In the genomic region with DNA sequence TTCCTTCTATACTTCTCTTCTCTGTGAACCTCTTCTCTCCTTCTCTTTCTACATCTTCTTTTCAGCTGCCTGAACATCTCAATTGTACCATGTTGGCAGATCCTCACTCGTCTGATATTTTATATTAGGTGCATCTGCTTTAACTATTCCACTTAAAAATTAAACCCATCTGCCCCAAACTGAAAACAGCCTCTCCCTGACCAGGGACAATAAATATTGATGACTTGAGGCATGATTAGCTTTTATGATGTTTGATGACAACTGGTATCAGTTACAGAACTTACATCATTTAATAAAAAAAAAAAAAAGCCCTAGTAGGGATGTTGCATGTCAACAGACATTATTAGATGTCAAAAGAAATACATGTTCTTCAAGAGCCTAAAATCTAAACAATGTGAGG, we compare ENCODE assay signal across 14 cellular contexts.
DNase-seq lines count a peak whose midpoint lies in the region; ATAC-seq and TF ChIP-seq lines count a peak whose summit lies in the region.
"Had no signal": no experiment of that assay in that cellular context is flagged by ENCODE, and none has a peak within 500 bp of the region (broad histone marks: within the 10 kb centered on the region; RNA-seq: fewer than 3 reads in every experiment).

No MANE protein-coding gene starts in this region.

- H3K9me3 Mint-ChIP-seq in chondrocyte (ENCODE audit: low read depth), result peaks cover 10% of the 10 kb centered on the region
- H3K9me3 Mint-ChIP-seq: CD4-positive, alpha-beta T cell had no signal

- no peak overlapping the region for H3K9ac ChIP-seq in mammary epithelial cell (ENCODE audit: insufficient read depth, low read length)

- no peaks in the 10 kb centered on the region for H3K27me3 Mint-ChIP-seq in chondrocyte (ENCODE audit: low read depth)
- H3K27me3 Mint-ChIP-seq: CD4-positive, alpha-beta T cell had no signal

- peak overlapping the region; percentile 87 for H3K27ac Mint-ChIP-seq in chondrocyte (ENCODE audit: unreplicated experiment)
- H3K27ac Mint-ChIP-seq: B cell; CD4-positive, alpha-beta T cell; H9 had no signal

- TF ChIP-seq POLR2A in breast epithelium (IDR thresholded peaks at IDR 0.05) (no peak), stomach (IDR thresholded peaks at IDR 0.05) (no peak)

- H3K4me2 ChIP-seq in mammary epithelial cell (ENCODE audit: insufficient read depth, low read depth, low read length), result no peak overlapping the region

- H3K4me3 ChIP-seq in breast epithelium (no peak overlapping the region), mammary epithelial cell (replicated peaks in 1 of 3; ENCODE audit: insufficient read depth in 1 of 3, low read depth in 2 of 3, low read length in 3 of 3) (no peak overlapping the region), thoracic aorta (no peak overlapping the region), stomach (no peak overlapping the region), psoas muscle (no peak overlapping the region)

- TF ChIP-seq CTCF in breast epithelium (IDR thresholded peaks at IDR 0.05), result no peak
- TF ChIP-seq CTCF in mammary epithelial cell (conservative IDR thresholded peaks at IDR 0.05 in 1 of 2, IDR thresholded peaks at IDR 0.05 in 1 of 2; ENCODE audit: extremely low read depth in 1 of 2, insufficient read depth in 1 of 2, low read depth in 1 of 2, low read length in 2 of 2), result no peak
- no peak for TF ChIP-seq CTCF in chondrocyte (IDR thresholded peaks at IDR 0.05)
- no peak for TF ChIP-seq CTCF in thoracic aorta (IDR thresholded peaks at IDR 0.05)
- no peak for TF ChIP-seq CTCF in stomach (IDR thresholded peaks at IDR 0.05)
- TF ChIP-seq CTCF in psoas muscle (IDR thresholded peaks at IDR 0.05), result no peak

- dilution Hi-C loops in mammary epithelial cell (cut with HindIII; ENCODE audit: low sequenced_read_pairs), result no loop called here

- H2AFZ ChIP-seq in mammary epithelial cell (ENCODE audit: low read depth, low read length), result no peak overlapping the region

- H3K4me1 ChIP-seq in breast epithelium, result peaks cover 6 to 16% of the 10 kb centered on the region in 2 donors
- peaks cover 30% of the 10 kb centered on the region for H3K4me1 ChIP-seq in mammary epithelial cell (ENCODE audit: insufficient read depth, low read length)
- H3K4me1 ChIP-seq in thoracic aorta (ENCODE audit: control insufficient read depth in 1 of 2, low read depth in 2 of 2), result peaks cover 39 to 53% of the 10 kb centered on the region in 2 donors
- H3K4me1 ChIP-seq in stomach, result peaks cover 0 to 25% (median 7%) of the 10 kb centered on the region in 4 donors
- H3K4me1 ChIP-seq in psoas muscle, result peaks cover 6% of the 10 kb centered on the region
- H3K4me1 ChIP-seq: Caco-2 had no signal

- H3K36me3 Mint-ChIP-seq in chondrocyte (ENCODE audit: low read depth), result peaks cover 3% of the 10 kb centered on the region

- WGBS in mammary epithelial cell (ENCODE audit: low coverage, missing lambda C conversion rate), result 71% methylated on average over 1 of the region's 1 CpG
- 84 to 93% (median 90%) methylated on average over 1 of the region's 1 CpG for WGBS in stomach, 5 donors
- 62 to 78% (median 69%) methylated on average over 1 of the region's 1 CpG for WGBS in psoas muscle, 3 donors

- intact Hi-C loops in breast epithelium (cut with DNase I; ENCODE audit: low total_unique reads) (no loop called here), mammary epithelial cell (cut with micrococcal nuclease) (no loop called here), stomach (cut with DNase I; ENCODE audit: low total_unique reads) (no loop called here), psoas muscle (cut with DNase I) (no loop called here)

- no peak overlapping the region for H3K4me3 Mint-ChIP-seq in chondrocyte (ENCODE audit: unreplicated experiment)
- H3K4me3 Mint-ChIP-seq: B cell; CD4-positive, alpha-beta T cell; H9 had no signal

- H3K4me1 Mint-ChIP-seq in chondrocyte (ENCODE audit: low read depth), result peaks cover 42% of the 10 kb centered on the region
- H3K4me1 Mint-ChIP-seq: B cell had no signal

- no peak for DNase-seq in breast epithelium (ENCODE audit: low spot score in 2 of 2)
- DNase-seq in mammary epithelial cell, result no peak
- DNase-seq in chondrocyte (ENCODE audit: low spot score), result no peak
- no peak for DNase-seq in thoracic aorta (ENCODE audit: low spot score)
- no peak for DNase-seq in glomerular visceral epithelial cell (ENCODE audit: extremely low spot score)
- DNase-seq in stomach, result no peak
- no peak for DNase-seq in psoas muscle
- DNase-seq: 8988T; C1 segment of cervical spinal cord; Caco-2; CD4-positive, alpha-beta T cell; H9; IMR-90 had no signal

- no TSS peak for BruUV-seq in mammary epithelial cell (replicated peaks; lab: Mats Ljungman, UMichigan)

- H3K27ac ChIP-seq in breast epithelium, result peak overlapping the region; percentile 82 to 84
- H3K27ac ChIP-seq in mammary epithelial cell (ENCODE audit: insufficient read depth, low read depth, low read length), result no peak overlapping the region
- H3K27ac ChIP-seq in thoracic aorta, result peak overlapping the region; percentile 64 to 85
- no peak overlapping the region for H3K27ac ChIP-seq in stomach
- no peak overlapping the region for H3K27ac ChIP-seq in psoas muscle

- H3K27me3 ChIP-seq in breast epithelium, result no peaks in the 10 kb centered on the region
- no peaks in the 10 kb centered on the region for H3K27me3 ChIP-seq in mammary epithelial cell (ENCODE audit: insufficient read depth, low read length)
- H3K27me3 ChIP-seq in thoracic aorta (replicated peaks; ENCODE audit: insufficient read depth), result no peaks in the 10 kb centered on the region
- H3K27me3 ChIP-seq in stomach, result no peaks in the 10 kb centered on the region
- no peaks in the 10 kb centered on the region for H3K27me3 ChIP-seq in psoas muscle (ENCODE audit: insufficient read depth in 3 of 3, low read length in 2 of 3)

- ATAC-seq in thoracic aorta (ENCODE audit: insufficient number of reproducible peaks, low FRiP score, low read depth) (no peak), psoas muscle (no peak)

- H3K36me3 ChIP-seq in breast epithelium (no peaks in the 10 kb centered on the region), mammary epithelial cell (ENCODE audit: insufficient read depth, low read length) (no peaks in the 10 kb centered on the region), thoracic aorta (no peaks in the 10 kb centered on the region), stomach (no peaks in the 10 kb centered on the region), psoas muscle (ENCODE audit: insufficient read depth in 1 of 2, low read depth in 1 of 2) (no peaks in the 10 kb centered on the region)

- TF ChIP-seq EP300 in stomach (IDR thresholded peaks at IDR 0.05), result no peak

- no peaks in the 10 kb centered on the region for H4K20me1 ChIP-seq in mammary epithelial cell (ENCODE audit: insufficient read depth, low read length)

- in situ Hi-C loops in mammary epithelial cell (cut with MboI; ENCODE audit: low sequenced_read_pairs in 2 of 2), result no loop called here

- H3K9me3 ChIP-seq in breast epithelium (no peaks in the 10 kb centered on the region), mammary epithelial cell (replicated peaks; ENCODE audit: insufficient read depth, low read length) (no peaks in the 10 kb centered on the region), thoracic aorta (no peaks in the 10 kb centered on the region), stomach (no peaks in the 10 kb centered on the region), psoas muscle (no peaks in the 10 kb centered on the region)
- H3K9me3 ChIP-seq: Caco-2 had no signal

- H3K79me2 ChIP-seq in mammary epithelial cell (ENCODE audit: insufficient read depth, low read length), result no peaks in the 10 kb centered on the region

- CTCF ChIA-PET in mammary epithelial cell (lab: Charles Lee; ENCODE audit: low non-redundant PET), result no interaction called here

Comparison
In these comparisons a context has a peak if more than half of its experiments do, and no peak if none do; other contexts are left out.
1. H3K27ac ChIP-seq: peak in breast epithelium (2 of 2) and thoracic aorta (2 of 2); none in mammary epithelial cell (single experiment), stomach (0 of 5) and psoas muscle (single experiment).